8 cellular contexts compared by ENCODE assay signal in the genomic region with DNA sequence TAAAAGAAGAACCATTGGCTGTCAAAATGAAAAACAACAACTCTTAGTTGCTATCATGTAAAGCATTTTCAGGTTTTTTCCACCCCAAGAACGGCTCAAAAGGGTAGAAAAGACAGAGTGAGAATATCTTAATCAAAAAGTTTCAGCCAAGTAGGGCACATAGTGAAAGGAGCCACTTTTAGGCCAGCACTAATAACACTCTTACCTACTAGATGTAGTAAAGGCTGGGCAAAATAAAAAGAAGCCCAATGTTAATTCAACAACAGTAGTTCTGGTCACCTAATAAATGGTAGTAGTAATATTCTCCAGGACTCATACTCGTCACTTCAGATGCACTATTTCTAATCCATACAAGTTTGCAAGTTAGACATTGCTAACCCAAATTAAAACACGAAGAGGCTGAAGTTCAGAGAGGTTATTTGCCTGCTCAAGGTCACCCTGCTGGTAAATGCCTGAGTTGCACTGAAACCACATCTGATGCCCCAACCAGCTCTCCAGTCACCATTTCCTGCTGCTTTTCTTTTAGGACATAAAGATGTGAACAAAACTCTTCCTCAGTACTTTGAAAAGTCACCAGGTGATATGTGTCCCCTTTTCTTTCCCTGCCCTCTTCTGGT. TPM values are rescaled to one million over a fixed set of nuclear protein-coding genes. Genes with fewer than 3 reads are reported as not detected.
DNase-seq lines count a peak whose midpoint lies in the region; ATAC-seq, FAIRE-seq and TF ChIP-seq lines count a peak whose summit lies in the region.

No MANE protein-coding gene starts in this region.

- peaks cover 11% of the 10 kb centered on the region for H3K27me3 Mint-ChIP-seq in activated T-helper 2 cell treated with anti-CD3 and anti-CD28 coated beads, Interferon-gamma antibody, Interleukin-2, Interleukin-4, amounts not matched to agents 10 μg/mL and 5 μg/mL and 100 μg/mL, durations not matched to agents 14 hours and 24 hours and 36 hours (ENCODE audit: low read depth)
- peaks cover under 1 to 19% of the 10 kb centered on the region in 2 donors for H3K27me3 Mint-ChIP-seq in CD8-positive, alpha-beta memory T cell

- CTCF ChIA-PET in CD8-positive, alpha-beta memory T cell (lab: Charles Lee): no interaction called here

- ATAC-seq in GM18873 (IDR thresholded peaks at IDR 0.05; ENCODE audit: low FRiP score, unreplicated experiment) (peak; percentile 79), HG02970 (IDR thresholded peaks at IDR 0.05; ENCODE audit: low FRiP score, unreplicated experiment) (peak; percentile 65), left ventricle myocardium superior (no peak)

- H3K79me2 ChIP-seq in keratinocyte (ENCODE audit: control insufficient read depth, insufficient read depth, low read length): peaks cover 86% of the 10 kb centered on the region

- no peak overlapping the region for H3K27ac ChIP-seq in keratinocyte (ENCODE audit: control insufficient read depth, insufficient read depth, low read length)
- no peak overlapping the region for H3K27ac ChIP-seq in CD8-positive, alpha-beta memory T cell (ENCODE audit: low read depth, low read length)

- H3K4me1 ChIP-seq in BE2C: peaks cover 24% of the 10 kb centered on the region
- peaks cover 19% of the 10 kb centered on the region for H3K4me1 ChIP-seq in keratinocyte (ENCODE audit: control insufficient read depth, extremely low read depth, insufficient read depth, low read length)
- no peaks in the 10 kb centered on the region for H3K4me1 ChIP-seq in CD8-positive, alpha-beta memory T cell (ENCODE audit: insufficient read depth, low read length)

- H4K20me1 ChIP-seq in keratinocyte (ENCODE audit: control insufficient read depth, extremely low read depth, insufficient read depth, low read length): peaks cover 4% of the 10 kb centered on the region

- TF ChIP-seq CTCF in BE2C (IDR thresholded peaks at IDR 0.05; ENCODE audit: low read depth, low read length): peak; percentile 61
- TF ChIP-seq CTCF in keratinocyte (optimal IDR thresholded peaks at IDR 0.05 in 1 of 3, IDR thresholded peaks at IDR 0.05 in 1 of 3, conservative IDR thresholded peaks at IDR 0.05 in 1 of 3; ENCODE audit: extremely low read depth in 1 of 3, insufficient read depth in 2 of 3, low read length in 3 of 3): peak; percentile 25 to 45 (median 34)

- H3K4me3 ChIP-seq in BE2C (ENCODE audit: low read depth, low read length): no peak overlapping the region
- H3K4me3 ChIP-seq in keratinocyte (ENCODE audit: control insufficient read depth in 2 of 3, extremely low read depth in 1 of 3, insufficient read depth in 2 of 3, low read depth in 1 of 3, low read length in 3 of 3): no peak overlapping the region
- H3K4me3 ChIP-seq in CD8-positive, alpha-beta memory T cell (ENCODE audit: low read length): no peak overlapping the region

- dilution Hi-C loops in keratinocyte (cut with MboI; ENCODE audit: extremely low pct_ligation_motif_present, low sequenced_read_pairs): no loop called here

- H3K27me3 ChIP-seq in BE2C (no peaks in the 10 kb centered on the region), keratinocyte (ENCODE audit: control insufficient read depth, extremely low read depth, insufficient read depth, low read length) (no peaks in the 10 kb centered on the region)
- H3K27me3 ChIP-seq in CD8-positive, alpha-beta memory T cell (ENCODE audit: insufficient read depth, low read length, poor library complexity, severe bottlenecking): no peaks in the 10 kb centered on the region

- H2AFZ ChIP-seq in keratinocyte (ENCODE audit: control insufficient read depth, low read length): no peak overlapping the region

- H3K9me3 ChIP-seq in BE2C (no peaks in the 10 kb centered on the region), keratinocyte (ENCODE audit: control insufficient read depth, low read depth, low read length) (no peaks in the 10 kb centered on the region)
- no peaks in the 10 kb centered on the region for H3K9me3 ChIP-seq in CD8-positive, alpha-beta memory T cell (ENCODE audit: low read length)

- H3K4me3 Mint-ChIP-seq in activated T-helper 2 cell treated with anti-CD3 and anti-CD28 coated beads, Interferon-gamma antibody, Interleukin-2, Interleukin-4, amounts not matched to agents 10 μg/mL and 5 μg/mL and 100 μg/mL, durations not matched to agents 14 hours and 24 hours and 36 hours (ENCODE audit: low read depth): no peak overlapping the region
- no peak overlapping the region for H3K4me3 Mint-ChIP-seq in CD8-positive, alpha-beta memory T cell

- H3K36me3 Mint-ChIP-seq in activated T-helper 2 cell treated with anti-CD3 and anti-CD28 coated beads, Interferon-gamma antibody, Interleukin-2, Interleukin-4, amounts not matched to agents 10 μg/mL and 5 μg/mL and 100 μg/mL, durations not matched to agents 14 hours and 24 hours and 36 hours (ENCODE audit: low read depth): peaks cover under 1% of the 10 kb centered on the region
- H3K36me3 Mint-ChIP-seq in CD8-positive, alpha-beta memory T cell: no peaks in the 10 kb centered on the region

- no peak overlapping the region for H3K9ac ChIP-seq in keratinocyte (ENCODE audit: control insufficient read depth, extremely low read depth, insufficient read depth, low read length)

- no peak overlapping the region for H3K27ac Mint-ChIP-seq in activated T-helper 2 cell treated with anti-CD3 and anti-CD28 coated beads, Interferon-gamma antibody, Interleukin-2, Interleukin-4, amounts not matched to agents 10 μg/mL and 5 μg/mL and 100 μg/mL, durations not matched to agents 14 hours and 24 hours and 36 hours
- H3K27ac Mint-ChIP-seq in CD8-positive, alpha-beta memory T cell: no peak overlapping the region

- H3K4me1 Mint-ChIP-seq in activated T-helper 2 cell treated with anti-CD3 and anti-CD28 coated beads, Interferon-gamma antibody, Interleukin-2, Interleukin-4, amounts not matched to agents 10 μg/mL and 5 μg/mL and 100 μg/mL, durations not matched to agents 14 hours and 24 hours and 36 hours (ENCODE audit: low read depth): peaks cover 42% of the 10 kb centered on the region
- peaks cover 0 to 10% (median 7%) of the 10 kb centered on the region in 3 donors for H3K4me1 Mint-ChIP-seq in CD8-positive, alpha-beta memory T cell

- no peaks in the 10 kb centered on the region for H3K9me3 Mint-ChIP-seq in activated T-helper 2 cell treated with anti-CD3 and anti-CD28 coated beads, Interferon-gamma antibody, Interleukin-2, Interleukin-4, amounts not matched to agents 10 μg/mL and 5 μg/mL and 100 μg/mL, durations not matched to agents 14 hours and 24 hours and 36 hours
- peaks cover 0 to 4% (median 0%) of the 10 kb centered on the region in 5 donors for H3K9me3 Mint-ChIP-seq in CD8-positive, alpha-beta memory T cell

- DNase-seq in BE2C: peak; percentile 20
- DNase-seq in OCI-M2 (lab: John Stamatoyannopoulos, UW; ENCODE audit: unreplicated experiment): peak; percentile 11
- DNase-seq in keratinocyte (ENCODE audit: low read depth, low spot score): no peak
- DNase-seq in activated T-helper 2 cell treated with anti-CD3 and anti-CD28 coated beads, Interferon-gamma antibody, Interleukin-2, Interleukin-4, amounts not matched to agents 10 μg/mL and 5 μg/mL and 100 μg/mL, durations not matched to agents 14 hours and 24 hours and 36 hours (ENCODE audit: low spot score): no peak
- no peak for DNase-seq in CD8-positive, alpha-beta memory T cell
- no peak for DNase-seq in left ventricle myocardium superior

- no peaks in the 10 kb centered on the region for H3K36me3 ChIP-seq in BE2C
- H3K36me3 ChIP-seq in keratinocyte (ENCODE audit: control insufficient read depth in 2 of 2, extremely low read depth in 1 of 2, insufficient read depth in 2 of 2, low read length in 2 of 2): no peaks in the 10 kb centered on the region
- H3K36me3 ChIP-seq in CD8-positive, alpha-beta memory T cell (ENCODE audit: insufficient read depth, low read length): no peaks in the 10 kb centered on the region

- no peak for FAIRE-seq in keratinocyte (lab: Jason Lieb, UNC)

- no peaks in the 10 kb centered on the region for H3K9me1 ChIP-seq in keratinocyte (ENCODE audit: control insufficient read depth, extremely low read depth, insufficient read depth, low read length)

- POLR2A ChIA-PET in CD8-positive, alpha-beta memory T cell (lab: Charles Lee): no interaction called here

- no peak overlapping the region for H3K4me2 ChIP-seq in keratinocyte (ENCODE audit: control insufficient read depth, extremely low read depth, insufficient read depth, low read depth, low read length)

- intact Hi-C loops in activated T-helper 2 cell treated with anti-CD3 and anti-CD28 coated beads, Interferon-gamma antibody, Interleukin-2, Interleukin-4, amounts not matched to agents 10 μg/mL and 5 μg/mL and 100 μg/mL, durations not matched to agents 14 hours and 24 hours and 36 hours (cut with micrococcal nuclease): no loop called here
- intact Hi-C loops in left ventricle myocardium superior (cut with micrococcal nuclease): no loop called here

RNA-seq across cellular contexts. Expression of gene GOLIM4, which starts 7.5 kb away (rescaled TPM):
- polyA plus RNA-seq in BE2C (2012; ENCODE audit: insufficient read depth, insufficient read length, low read depth): 67.1 TPM
- polyA plus RNA-seq in keratinocyte: 6.5 to 24.8 TPM (median 13.4 TPM) in 3 replicates
- 45.2 TPM for polyA plus RNA-seq in keratinocyte (2011; ENCODE audit: low read depth)
- 8.8 and 9.4 TPM in 2 replicates for polyA plus RNA-seq in keratinocyte (2011; cell fraction: cytosol; rRNA removed)
- 23.1 and 28.8 TPM in 2 replicates for polyA plus RNA-seq in keratinocyte (2011; cell fraction: nucleus; rRNA removed)
- polyA plus RNA-seq in keratinocyte (2012; ENCODE audit: low replicate concordance): 6.8 and 26.7 TPM in 2 replicates
- polyA minus RNA-seq in keratinocyte: 7.5 to 17.7 TPM (median 14.8 TPM) in 3 replicates
- 13.2 TPM for polyA minus RNA-seq in keratinocyte (2011; cell fraction: cytosol; rRNA and poly(A)+ RNA removed)
- 13.8 and 27.1 TPM in 2 replicates for polyA minus RNA-seq in keratinocyte (2011; cell fraction: nucleus; rRNA and poly(A)+ RNA removed)
- 17.2 and 18.3 TPM in 2 replicates for total RNA-seq in activated T-helper 2 cell treated with anti-CD3 and anti-CD28 coated beads, Interferon-gamma antibody, Interleukin-2, Interleukin-4, amounts not matched to agents 10 μg/mL and 5 μg/mL and 100 μg/mL, durations not matched to agents 14 hours and 24 hours and 36 hours
- total RNA-seq in CD8-positive, alpha-beta memory T cell: 1 to 10 TPM; 7.2 to 7.3 TPM
- polyA plus RNA-seq in CD8-positive, alpha-beta memory T cell: 1.3 TPM
- total RNA-seq in left ventricle myocardium superior: 63.2 TPM

Comparison
In these comparisons a context has a peak if more than half of its experiments do, and no peak if none do; other contexts are left out.
1. DNase-seq: peak in BE2C (single experiment) and OCI-M2 (single experiment); none in keratinocyte (single experiment), activated T-helper 2 cell treated with anti-CD3 and anti-CD28 coated beads, Interferon-gamma antibody, Interleukin-2, Interleukin-4, amounts not matched to agents 10 μg/mL and 5 μg/mL and 100 μg/mL, durations not matched to agents 14 hours and 24 hours and 36 hours (single experiment), CD8-positive, alpha-beta memory T cell (0 of 5) and left ventricle myocardium superior (single experiment).